ENCODE assay signal across 8 cellular contexts in genomic region chr14:31419179-31420012, GRCh38. TPM values are rescaled to one million over a fixed set of nuclear protein-coding genes. Genes with fewer than 3 reads are reported as not detected.
DNase-seq lines count a peak whose midpoint lies in the region; ATAC-seq and TF ChIP-seq lines count a peak whose summit lies in the region.

No MANE protein-coding gene starts in this region.

- peaks cover 5 to 53% (median 30%) of the 10 kb centered on the region in 6 donors for H3K4me1 ChIP-seq in spleen

- no peaks in the 10 kb centered on the region for H3K36me3 Mint-ChIP-seq in activated naive CD4-positive, alpha-beta T cell treated with anti-CD3 and anti-CD28 coated beads, Interleukin-2, amount 50 U/mL, for 24 hours
- peaks cover 2% of the 10 kb centered on the region for H3K36me3 Mint-ChIP-seq in activated B cell treated with CpG ODN at 0.5 μM for 24 hours (ENCODE audit: low read depth)

- H3K27ac Mint-ChIP-seq in activated naive CD4-positive, alpha-beta T cell treated with anti-CD3 and anti-CD28 coated beads, Interleukin-2, amount 50 U/mL, for 24 hours, result no peak overlapping the region
- peak overlapping the region; percentile 21 for H3K27ac Mint-ChIP-seq in activated B cell treated with CpG ODN at 0.5 μM for 24 hours

- peak in 1 of 3 donors; percentile 20 for TF ChIP-seq POLR2A in spleen (IDR thresholded peaks at IDR 0.05)

- no peak for ATAC-seq in activated B cell treated with CpG ODN at 0.5 μM for 24 hours (ENCODE audit: low read depth)
- no peak for ATAC-seq in GM21381 (IDR thresholded peaks at IDR 0.05; ENCODE audit: unreplicated experiment)

- H3K4me1 Mint-ChIP-seq in activated naive CD4-positive, alpha-beta T cell treated with anti-CD3 and anti-CD28 coated beads, Interleukin-2, amount 50 U/mL, for 24 hours, result peaks cover 23% of the 10 kb centered on the region
- peaks cover 22% of the 10 kb centered on the region for H3K4me1 Mint-ChIP-seq in activated B cell treated with CpG ODN at 0.5 μM for 24 hours

- peak overlapping the region; percentile 95 for H3K4me3 Mint-ChIP-seq in activated naive CD4-positive, alpha-beta T cell treated with anti-CD3 and anti-CD28 coated beads, Interleukin-2, amount 50 U/mL, for 24 hours
- H3K4me3 Mint-ChIP-seq in activated B cell treated with CpG ODN at 0.5 μM for 24 hours, result peak overlapping the region; percentile 96

- H3K9me3 ChIP-seq in spleen, result no peaks in the 10 kb centered on the region

- H3K27me3 Mint-ChIP-seq in activated naive CD4-positive, alpha-beta T cell treated with anti-CD3 and anti-CD28 coated beads, Interleukin-2, amount 50 U/mL, for 24 hours, result no peaks in the 10 kb centered on the region
- no peaks in the 10 kb centered on the region for H3K27me3 Mint-ChIP-seq in activated B cell treated with CpG ODN at 0.5 μM for 24 hours

- H3K27me3 ChIP-seq in spleen (replicated peaks in 1 of 7), result no peaks in the 10 kb centered on the region

- POLR2A ChIA-PET in activated B cell treated with CpG ODN at 0.5 μM for 24 hours (lab: Charles Lee), result interaction anchor here (0.5 to 2.8 kb wide), 12 partner anchors 9 to 861 kb away, joined by 3 to 25 read pairs (median 6); partner anchors contain the start of genes AP4S1, ARHGAP5, DTD2 and G2E3

- intact Hi-C loops in activated B cell treated with CpG ODN at 0.5 μM for 24 hours (cut with micrococcal nuclease) (loop anchor here (1.0 to 2.0 kb wide), 10 partner anchors 9 to 860 kb away; partner anchors contain the start of genes ARHGAP5, DTD2, G2E3 and GPR33), spleen (cut with DNase I; ENCODE audit: low total_unique reads) (no loop called here)

- TF ChIP-seq CTCF in activated B cell treated with CpG ODN at 0.5 μM for 24 hours (IDR thresholded peaks at IDR 0.05) (no peak), spleen (IDR thresholded peaks at IDR 0.05 in 8 of 11, conservative IDR thresholded peaks at IDR 0.05 in 3 of 11) (no peak)

- H3K9me3 Mint-ChIP-seq in activated naive CD4-positive, alpha-beta T cell treated with anti-CD3 and anti-CD28 coated beads, Interleukin-2, amount 50 U/mL, for 24 hours, result no peaks in the 10 kb centered on the region
- no peaks in the 10 kb centered on the region for H3K9me3 Mint-ChIP-seq in activated B cell treated with CpG ODN at 0.5 μM for 24 hours

- no peaks in the 10 kb centered on the region for H3K36me3 ChIP-seq in spleen

- 11 to 16% (median 13%) methylated on average over 15 of the region's 15 CpGs for WGBS in spleen, 5 donors

- H3K27ac ChIP-seq in spleen, result peak overlapping the region; percentile 74 to 94 (median 89)

- peak overlapping the region; percentile 67 to 95 (median 86) for H3K4me3 ChIP-seq in spleen

- no peak for DNase-seq in activated naive CD4-positive, alpha-beta T cell treated with Interleukin-2 at 50 U/mL for 16 hours
- DNase-seq in activated B cell treated with CpG ODN at 0.5 μM for 24 hours (no peak), hepatic stellate cell (ENCODE audit: low spot score) (peak; percentile 56), spleen (no peak), iPS-NIHi11 (ENCODE audit: low spot score) (no peak), RPMI8226 (no peak)

- CTCF ChIA-PET in activated B cell treated with CpG ODN at 0.5 μM for 24 hours (lab: Charles Lee), result interaction anchor here (2.2 kb wide), 1 partner anchor 29 kb away, joined by 9 read pairs; no protein-coding TSS in a partner anchor

RNA-seq across cellular contexts. Expression of gene HEATR5A, which starts 1.0 kb away (rescaled TPM):
- total RNA-seq in activated B cell treated with CpG ODN at 0.5 μM for 24 hours (11.1 and 13.2 TPM in 2 replicates), spleen (10 to 100 TPM; 22.1 to 52.2 (median 36.0) TPM)
- polyA plus RNA-seq in spleen, result 1 to 10 TPM; 4.4 to 7.5 (median 5.0) TPM

RNA-seq across cellular contexts. Expression of gene DTD2, which starts 37.9 kb away (rescaled TPM):
- total RNA-seq in activated B cell treated with CpG ODN at 0.5 μM for 24 hours (19.8 and 21.3 TPM in 2 replicates), spleen (10 to 100 TPM; 14.2 to 27.7 (median 18.3) TPM)
- 10 to 100 TPM in 1 of 3 donors, 1 to 10 TPM in 2; 5.6 to 15.4 (median 9.8) TPM for polyA plus RNA-seq in spleen
